Comparison of ENCODE assay signal across 8 cellular contexts in the genomic region with DNA sequence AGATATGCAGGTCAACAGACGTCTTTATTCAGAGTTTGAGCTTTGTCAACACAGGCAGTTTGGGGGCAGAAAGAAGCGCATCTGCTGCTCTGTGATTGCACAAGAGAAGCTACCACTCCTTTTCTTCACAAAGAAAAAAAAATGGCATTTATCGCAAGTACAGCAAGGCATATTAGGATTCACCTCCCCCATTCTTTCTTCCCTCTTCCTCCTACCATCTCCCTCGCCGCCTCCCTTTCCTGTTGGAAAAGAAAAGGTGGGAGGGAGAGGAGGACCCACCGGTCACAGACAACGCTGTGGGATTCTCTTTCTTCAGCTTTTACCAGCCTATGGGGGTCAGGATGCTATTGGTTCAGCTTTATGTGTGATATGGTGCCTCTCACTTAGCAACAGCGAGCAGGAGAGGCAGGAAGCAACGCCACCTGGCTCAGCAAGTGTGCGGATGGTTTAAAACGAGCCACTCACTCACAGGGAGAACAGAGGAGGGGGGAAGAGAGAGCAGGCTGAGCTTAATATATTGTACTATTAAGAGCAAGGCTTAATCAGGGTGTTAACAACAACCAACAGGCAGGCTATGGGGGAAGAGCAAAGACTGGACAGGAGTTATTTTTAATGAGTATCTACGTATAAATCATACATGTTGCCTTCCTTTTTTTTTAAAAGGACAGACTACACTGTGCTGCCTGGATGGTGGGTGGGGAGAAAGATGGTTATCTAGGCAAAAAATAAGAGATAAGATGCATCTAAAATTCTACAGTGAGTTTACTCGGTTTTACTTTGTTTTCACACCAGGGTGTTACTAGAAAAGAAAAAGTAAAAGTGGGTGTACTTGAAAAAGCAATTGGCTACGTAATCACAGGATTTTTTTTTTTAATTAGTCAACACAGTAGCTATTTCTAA.
A peak's percentile ranks its signal among the peaks of the same experiment; 100 is the strongest.
DNase-seq lines count a peak whose midpoint lies in the region; ATAC-seq, FAIRE-seq and TF ChIP-seq lines count a peak whose summit lies in the region.

No MANE protein-coding gene starts in this region.

- no peak for DNase-seq in D721Med (ENCODE audit: insufficient read length, low spot score)
- peak; percentile 81 to 86 for DNase-seq in NCI-H526 (lab: John Stamatoyannopoulos, UW)
- peak; percentile 13 for DNase-seq in activated T-cell treated with anti-CD3 and anti-CD28 coated beads for 1 hour (ENCODE audit: low read depth)
- no peak for DNase-seq in epithelial cell of proximal tubule (ENCODE audit: low read depth)

- no peak overlapping the region for H3K27ac ChIP-seq in subcutaneous abdominal adipose tissue (ENCODE audit: low read depth, low read length)

- ATAC-seq in HG03095 (IDR thresholded peaks at IDR 0.05; ENCODE audit: unreplicated experiment) (peak; percentile 65), GM19035 (IDR thresholded peaks at IDR 0.05; ENCODE audit: unreplicated experiment) (no peak)

- peak overlapping the region in 4 of 5 donors; percentile 13 to 77 (median 62) for H3K9ac ChIP-seq in subcutaneous abdominal adipose tissue (ENCODE audit: low read length in 5 of 5)

- peak; percentile 92 for FAIRE-seq in D721Med (lab: Jason Lieb, UNC)

- H3K36me3 ChIP-seq in subcutaneous abdominal adipose tissue (ENCODE audit: control insufficient read depth in 5 of 5, insufficient read depth in 5 of 5, low read length in 5 of 5) = no peaks in the 10 kb centered on the region

- peak overlapping the region; percentile 51 for H3K4me3 ChIP-seq in epithelial cell of proximal tubule (ENCODE audit: low read depth, low read length)
- H3K4me3 ChIP-seq in mononuclear cell (ENCODE audit: low read length) = peak overlapping the region; percentile 18
- peak overlapping the region; percentile 40 to 78 (median 58) for H3K4me3 ChIP-seq in subcutaneous abdominal adipose tissue (ENCODE audit: low read depth in 1 of 5, low read length in 5 of 5)

- H3K4me1 ChIP-seq in mononuclear cell (ENCODE audit: insufficient read depth, low read length) (peaks cover 61% of the 10 kb centered on the region), subcutaneous abdominal adipose tissue (ENCODE audit: control insufficient read depth in 5 of 5, insufficient read depth in 5 of 5, low read length in 5 of 5) (peaks cover 3 to 25% (median 19%) of the 10 kb centered on the region in 5 donors)

- H3K27me3 ChIP-seq in mononuclear cell (ENCODE audit: insufficient read depth, low read length) = no peaks in the 10 kb centered on the region
- H3K27me3 ChIP-seq in subcutaneous abdominal adipose tissue (ENCODE audit: control insufficient read depth in 5 of 5, insufficient read depth in 4 of 5, low read length in 5 of 5) = no peaks in the 10 kb centered on the region

- H3K9me3 ChIP-seq in mononuclear cell (ENCODE audit: low read depth, low read length) (no peaks in the 10 kb centered on the region), subcutaneous abdominal adipose tissue (ENCODE audit: control insufficient read depth in 5 of 5, low read length in 5 of 5) (no peaks in the 10 kb centered on the region)

- TF ChIP-seq CTCF in D721Med (IDR thresholded peaks at IDR 0.05; ENCODE audit: insufficient read depth, missing control alignments) = peak; percentile 26
- TF ChIP-seq CTCF in epithelial cell of proximal tubule (conservative IDR thresholded peaks at IDR 0.05; ENCODE audit: low read depth, low read length) = peak; percentile 25

Comparison
In these comparisons a context has a peak if more than half of its experiments do, and no peak if none do; other contexts are left out.
1. DNase-seq: peak in NCI-H526 (2 of 2) and activated T-cell treated with anti-CD3 and anti-CD28 coated beads for 1 hour (single experiment); none in D721Med (single experiment) and epithelial cell of proximal tubule (single experiment).
2. Peak in every context shown above with its lines, with median percentiles within 50 percentile points of each other: H3K4me3 ChIP-seq.